17 cellular contexts compared by ENCODE assay signal in the genomic region with DNA sequence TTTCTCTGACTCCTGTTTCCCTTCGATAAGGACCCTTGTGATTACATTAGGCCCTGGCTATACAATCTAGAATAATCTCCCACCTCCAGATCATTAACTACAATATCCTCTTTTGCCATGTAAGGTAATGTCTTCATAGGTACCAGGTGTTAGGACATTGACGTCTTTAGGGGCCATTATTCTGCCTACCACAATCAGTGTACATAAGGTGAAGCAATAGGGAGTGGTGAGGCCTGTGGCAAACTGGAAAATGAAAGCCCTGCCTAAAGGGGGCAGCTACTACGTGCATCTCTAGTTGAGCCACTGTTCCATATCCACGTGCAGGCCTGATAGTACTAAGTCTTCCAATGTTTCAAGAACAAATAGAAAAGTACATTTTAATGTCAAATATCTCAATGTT. TPM values are rescaled to one million over a fixed set of nuclear protein-coding genes. Genes with fewer than 3 reads are reported as not detected.
"Had no signal": no experiment of that assay in that cellular context is flagged by ENCODE, and none has a peak within 500 bp of the region (broad histone marks: within the 10 kb centered on the region; RNA-seq: fewer than 3 reads in every experiment).

No MANE protein-coding gene starts in this region.

- DNase-seq: activated CD4-positive, alpha-beta memory T cell treated with anti-CD3 and anti-CD28 coated beads for 36 hours; activated CD4-positive, alpha-beta T cell treated with anti-CD3 and anti-CD28 coated beads for 1 hour; activated T-cell treated with anti-CD3 and anti-CD28 coated beads, Interleukin-2, amount 50 U/mL, for 72 hours; central memory CD4-positive, alpha-beta T cell; cortex of kidney; effector memory CD4-positive, alpha-beta T cell; immature natural killer cell; left cardiac atrium; retina; T-cell; T1000; trophoblast cell had no signal

- H3K4me3 ChIP-seq: ovary, skin epidermis had no signal

- H3K36me3 Mint-ChIP-seq: activated CD4-positive, alpha-beta memory T cell treated with anti-CD3 and anti-CD28 coated beads for 36 hours; immature natural killer cell; T-cell had no signal

- ATAC-seq: activated T-cell treated with anti-CD3 and anti-CD28 coated beads, Interleukin-2, amount 50 U/mL, for 72 hours; left cardiac atrium; T-cell had no signal

- H3K9me3 Mint-ChIP-seq: activated CD4-positive, alpha-beta memory T cell treated with anti-CD3 and anti-CD28 coated beads for 36 hours; immature natural killer cell had no signal

- H3K36me3 ChIP-seq: ovary had no signal

- H3K27ac ChIP-seq: epithelial cell of prostate had no signal

- H3K4me3 Mint-ChIP-seq: activated CD4-positive, alpha-beta memory T cell treated with anti-CD3 and anti-CD28 coated beads for 36 hours; activated T-cell treated with anti-CD3 and anti-CD28 coated beads, Interleukin-2, amount 50 U/mL, for 72 hours; immature natural killer cell; neural crest cell; T-cell had no signal

- H3K27ac Mint-ChIP-seq: activated CD4-positive, alpha-beta memory T cell treated with anti-CD3 and anti-CD28 coated beads for 36 hours; activated T-cell treated with anti-CD3 and anti-CD28 coated beads, Interleukin-2, amount 50 U/mL, for 72 hours; immature natural killer cell; T-cell had no signal

- H3K27me3 ChIP-seq: ovary had no signal

RNA-seq across cellular contexts. Expression of gene IGFBPL1, which starts 36.5 kb away (rescaled TPM):
- total RNA-seq: activated CD4-positive, alpha-beta memory T cell treated with anti-CD3 and anti-CD28 coated beads for 36 hours; activated T-cell treated with anti-CD3 and anti-CD28 coated beads, Interleukin-2, amount 50 U/mL, for 72 hours; mononuclear cell; T-cell had no signal
- polyA plus RNA-seq: immature natural killer cell had no signal
